Comparison of ENCODE assay signal across 10 cellular contexts in the genomic region with DNA sequence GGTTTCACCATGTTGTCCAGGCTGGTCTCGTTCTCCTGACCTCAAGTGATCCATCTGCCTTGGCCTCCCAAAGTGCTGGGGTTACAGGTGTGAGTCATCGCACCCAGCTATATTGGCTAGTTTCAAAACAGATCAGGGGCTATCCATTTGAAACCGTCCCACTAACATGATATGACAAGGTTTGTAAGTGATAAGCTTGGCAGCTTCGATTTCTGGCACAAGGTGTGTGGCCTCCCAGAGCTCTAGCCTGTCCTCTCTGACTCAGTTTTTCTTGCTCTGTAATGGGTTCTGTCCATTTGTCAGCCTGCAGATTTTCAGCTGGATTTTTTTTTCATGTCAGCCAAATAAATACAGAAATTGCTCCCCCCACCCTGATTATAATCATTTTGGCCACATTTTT. TPM values are rescaled to one million over a fixed set of nuclear protein-coding genes. Genes with fewer than 3 reads are reported as not detected.
DNase-seq lines count a peak whose midpoint lies in the region; ATAC-seq, FAIRE-seq and TF ChIP-seq lines count a peak whose summit lies in the region.
"Had no signal": no experiment of that assay in that cellular context is flagged by ENCODE, and none has a peak within 500 bp of the region (broad histone marks: within the 10 kb centered on the region; RNA-seq: fewer than 3 reads in every experiment).

No MANE protein-coding gene starts in this region.

- H3K4me3 ChIP-seq in MM.1S (ENCODE audit: low read length): peak overlapping the region; percentile 27; the same call in 1 of the 2 replicates
- H3K4me3 ChIP-seq in small intestine (ENCODE audit: low read depth in 1 of 2, low read length in 2 of 2): no peak overlapping the region
- H3K4me3 ChIP-seq in trophoblast cell (ENCODE audit: low read depth, low read length): no peak overlapping the region

- H3K79me2 ChIP-seq in MM.1S (ENCODE audit: low read length) (no peaks in the 10 kb centered on the region), trophoblast cell (ENCODE audit: control insufficient read depth, insufficient read depth, low read length, poor library complexity) (no peaks in the 10 kb centered on the region)

- peak overlapping the region; percentile 68 for H3K27ac ChIP-seq in MM.1S (ENCODE audit: low read length)
- H3K27ac ChIP-seq in small intestine (ENCODE audit: low read depth in 1 of 2, low read length in 1 of 2): peak overlapping the region in 1 of 2 donors; percentile 52
- H3K27ac ChIP-seq in trophoblast cell (ENCODE audit: low read depth, low read length): no peak overlapping the region

- H2AFZ ChIP-seq in MM.1S (ENCODE audit: low read length) (no peak overlapping the region), trophoblast cell (ENCODE audit: insufficient read depth, low read length, poor library complexity) (no peak overlapping the region)

- no peaks in the 10 kb centered on the region for H3K36me3 ChIP-seq in MM.1S (replicated peaks; ENCODE audit: insufficient read depth, low read length)
- no peaks in the 10 kb centered on the region for H3K36me3 ChIP-seq in small intestine (ENCODE audit: control insufficient read depth in 2 of 2, insufficient read depth in 2 of 2, low read length in 2 of 2)
- H3K36me3 ChIP-seq in trophoblast cell (ENCODE audit: control insufficient read depth in 1 of 2, insufficient read depth in 2 of 2, low read length in 2 of 2): no peaks in the 10 kb centered on the region

- no peak overlapping the region for H2BK5ac ChIP-seq in trophoblast cell (ENCODE audit: low read depth, low read length, poor library complexity)

- H3K79me1 ChIP-seq in trophoblast cell (ENCODE audit: low read length): no peaks in the 10 kb centered on the region

- peaks cover 16% of the 10 kb centered on the region for H3F3A ChIP-seq in MM.1S (ENCODE audit: insufficient read depth, low read length)

- H3K9ac ChIP-seq in MM.1S (ENCODE audit: low read length): peak overlapping the region; percentile 38; the same call in 1 of the 2 replicates
- H3K9ac ChIP-seq in trophoblast cell (ENCODE audit: low read length): no peak overlapping the region

- no peak overlapping the region for H4K91ac ChIP-seq in trophoblast cell (ENCODE audit: low read depth, low read length)

- H2BK120ac ChIP-seq in trophoblast cell (ENCODE audit: insufficient read depth, low read length, poor library complexity): no peak overlapping the region

- no peaks in the 10 kb centered on the region for H4K20me1 ChIP-seq in MM.1S (ENCODE audit: insufficient read depth, low read length)

- H3K4me3 Mint-ChIP-seq in activated naive CD4-positive, alpha-beta T cell treated with anti-CD3 and anti-CD28 coated beads for 36 hours: no peak overlapping the region

- intact Hi-C loops in activated naive CD4-positive, alpha-beta T cell treated with anti-CD3 and anti-CD28 coated beads for 36 hours (cut with micrococcal nuclease): loop anchor here (1.0 kb wide), 4 partner anchors 19 to 156 kb away; partner anchors contain the start of gene CNEP1R1

- peak; percentile 46 for ATAC-seq in HG02571 (IDR thresholded peaks at IDR 0.05; ENCODE audit: unreplicated experiment)

- no peaks in the 10 kb centered on the region for H3K36me3 Mint-ChIP-seq in activated naive CD4-positive, alpha-beta T cell treated with anti-CD3 and anti-CD28 coated beads for 36 hours (ENCODE audit: low read depth)

- H3K4ac ChIP-seq in trophoblast cell (ENCODE audit: low read depth, low read length): no peak overlapping the region

- H3K23ac ChIP-seq in trophoblast cell (ENCODE audit: low read length): no peak overlapping the region

- H3K27me3 ChIP-seq in MM.1S (replicated peaks; ENCODE audit: insufficient read depth, low read length) (no peaks in the 10 kb centered on the region), small intestine (ENCODE audit: control insufficient read depth in 2 of 2, insufficient read depth in 2 of 2, low read length in 2 of 2) (no peaks in the 10 kb centered on the region), trophoblast cell (ENCODE audit: insufficient read depth, low read length) (no peaks in the 10 kb centered on the region)

- H3K27ac Mint-ChIP-seq in activated naive CD4-positive, alpha-beta T cell treated with anti-CD3 and anti-CD28 coated beads for 36 hours: peak overlapping the region; percentile 75

- H3K14ac ChIP-seq in trophoblast cell (ENCODE audit: low read length): no peak overlapping the region

- no peak for TF ChIP-seq CTCF in MM.1S (IDR thresholded peaks at IDR 0.05; ENCODE audit: low read length)

- DNase-seq in activated naive CD4-positive, alpha-beta T cell treated with anti-CD3 and anti-CD28 coated beads for 36 hours: peak; percentile 30
- DNase-seq in activated naive CD4-positive, alpha-beta T cell (lab: John Stamatoyannopoulos, UW): no peak
- DNase-seq in MM.1S (peak; percentile 70), small intestine (peak; percentile 58), trophoblast cell (no peak), NCI-H2196 treated with DMSO at 0.1 percent for 48 hours (lab: John Stamatoyannopoulos, UW; ENCODE audit: unreplicated experiment) (no peak), NCI-H510A treated with DMSO at 0.1 percent for 48 hours (lab: John Stamatoyannopoulos, UW) (no peak)
- DNase-seq: dermis blood vessel endothelial cell, glutamatergic neuron had no signal

- H3K9me3 ChIP-seq in MM.1S (replicated peaks; ENCODE audit: insufficient read depth, low read length): no peaks in the 10 kb centered on the region
- H3K9me3 ChIP-seq in small intestine (ENCODE audit: control insufficient read depth, low read depth): no peaks in the 10 kb centered on the region
- no peaks in the 10 kb centered on the region for H3K9me3 ChIP-seq in trophoblast cell (ENCODE audit: insufficient read depth, low read depth, low read length)

- H3K18ac ChIP-seq in trophoblast cell (ENCODE audit: low read length): no peak overlapping the region

- FAIRE-seq in small intestine (lab: Jason Lieb, UNC): no peak

- peak overlapping the region; percentile 53; the same call in 1 of the 2 replicates for H3K4me2 ChIP-seq in MM.1S (ENCODE audit: low read depth, low read length)
- H3K4me2 ChIP-seq in trophoblast cell (ENCODE audit: low read length): no peak overlapping the region

- no peaks in the 10 kb centered on the region for H3K27me3 Mint-ChIP-seq in activated naive CD4-positive, alpha-beta T cell treated with anti-CD3 and anti-CD28 coated beads for 36 hours (ENCODE audit: low read depth)

- H2AK5ac ChIP-seq in trophoblast cell (ENCODE audit: low read length): no peak overlapping the region

- H3K9me2 ChIP-seq in MM.1S (replicated peaks; ENCODE audit: insufficient read depth, low read length): no peaks in the 10 kb centered on the region

- H3K4me1 ChIP-seq in MM.1S (ENCODE audit: low read length): peaks cover 20% of the 10 kb centered on the region
- H3K4me1 ChIP-seq in small intestine (ENCODE audit: control insufficient read depth in 2 of 2, insufficient read depth in 1 of 2, low read depth in 1 of 2, low read length in 1 of 2): peaks cover 3 to 4% of the 10 kb centered on the region in 2 donors
- H3K4me1 ChIP-seq in trophoblast cell (ENCODE audit: control insufficient read depth in 1 of 2, insufficient read depth in 2 of 2, low read length in 2 of 2): no peaks in the 10 kb centered on the region

- H2BK12ac ChIP-seq in trophoblast cell (ENCODE audit: low read length): no peak overlapping the region

- H3K4me1 Mint-ChIP-seq in activated naive CD4-positive, alpha-beta T cell treated with anti-CD3 and anti-CD28 coated beads for 36 hours (ENCODE audit: low read depth): peaks cover 20% of the 10 kb centered on the region

- no peak overlapping the region for H4K8ac ChIP-seq in trophoblast cell (ENCODE audit: low read depth, low read length)

- H4K12ac ChIP-seq in trophoblast cell (ENCODE audit: low read depth, low read length): no peak overlapping the region

- 14 to 58% (median 19%) methylated on average over 4 of the region's 4 CpGs for WGBS in small intestine, 3 donors
- no CpG with 5 or more reads among the region's 4 CpGs for WGBS in trophoblast cell (ENCODE audit: extremely low coverage, insufficient coverage, insufficient read length)

- H3K9me3 Mint-ChIP-seq in activated naive CD4-positive, alpha-beta T cell treated with anti-CD3 and anti-CD28 coated beads for 36 hours: no peaks in the 10 kb centered on the region

- CTCF ChIA-PET in activated naive CD4-positive, alpha-beta T cell treated with anti-CD3 and anti-CD28 coated beads for 36 hours (lab: Charles Lee): interaction anchor here (0.6 to 3.2 kb wide), 9 partner anchors 13 to 273 kb away, joined by 3 to 18 read pairs (median 4); partner anchors contain the start of gene CNEP1R1

RNA-seq across cellular contexts. Expression of gene TENT4B, which starts 31.8 kb away (rescaled TPM):
- total RNA-seq in activated naive CD4-positive, alpha-beta T cell treated with anti-CD3 and anti-CD28 coated beads for 36 hours: 10 to 100 TPM; 17.9 to 18.4 TPM
- polyA plus RNA-seq in small intestine: 1 to 10 TPM; 5.1 to 8.9 (median 5.8) TPM
- polyA plus RNA-seq in trophoblast cell (2013): 13.0 and 13.3 TPM in 2 replicates

RNA-seq across cellular contexts. Expression of gene HEATR3, which starts 55.5 kb away (rescaled TPM):
- 10 to 100 TPM; 16.3 to 17.5 TPM for total RNA-seq in activated naive CD4-positive, alpha-beta T cell treated with anti-CD3 and anti-CD28 coated beads for 36 hours
- 10 to 100 TPM; 11.9 to 14.3 (median 12.3) TPM for polyA plus RNA-seq in small intestine
- 9.9 and 12.6 TPM in 2 replicates for polyA plus RNA-seq in trophoblast cell (2013)

Comparison
In these comparisons a context has a peak if more than half of its experiments do, and no peak if none do; other contexts are left out.
1. DNase-seq: peak in activated naive CD4-positive, alpha-beta T cell treated with anti-CD3 and anti-CD28 coated beads for 36 hours (single experiment), MM.1S (single experiment) and small intestine (single experiment); none in activated naive CD4-positive, alpha-beta T cell (0 of 4), trophoblast cell (0 of 2), NCI-H2196 treated with DMSO at 0.1 percent for 48 hours (single experiment) and NCI-H510A treated with DMSO at 0.1 percent for 48 hours (single experiment).